ENCODE assay signal across 1 cellular context in the genomic region with DNA sequence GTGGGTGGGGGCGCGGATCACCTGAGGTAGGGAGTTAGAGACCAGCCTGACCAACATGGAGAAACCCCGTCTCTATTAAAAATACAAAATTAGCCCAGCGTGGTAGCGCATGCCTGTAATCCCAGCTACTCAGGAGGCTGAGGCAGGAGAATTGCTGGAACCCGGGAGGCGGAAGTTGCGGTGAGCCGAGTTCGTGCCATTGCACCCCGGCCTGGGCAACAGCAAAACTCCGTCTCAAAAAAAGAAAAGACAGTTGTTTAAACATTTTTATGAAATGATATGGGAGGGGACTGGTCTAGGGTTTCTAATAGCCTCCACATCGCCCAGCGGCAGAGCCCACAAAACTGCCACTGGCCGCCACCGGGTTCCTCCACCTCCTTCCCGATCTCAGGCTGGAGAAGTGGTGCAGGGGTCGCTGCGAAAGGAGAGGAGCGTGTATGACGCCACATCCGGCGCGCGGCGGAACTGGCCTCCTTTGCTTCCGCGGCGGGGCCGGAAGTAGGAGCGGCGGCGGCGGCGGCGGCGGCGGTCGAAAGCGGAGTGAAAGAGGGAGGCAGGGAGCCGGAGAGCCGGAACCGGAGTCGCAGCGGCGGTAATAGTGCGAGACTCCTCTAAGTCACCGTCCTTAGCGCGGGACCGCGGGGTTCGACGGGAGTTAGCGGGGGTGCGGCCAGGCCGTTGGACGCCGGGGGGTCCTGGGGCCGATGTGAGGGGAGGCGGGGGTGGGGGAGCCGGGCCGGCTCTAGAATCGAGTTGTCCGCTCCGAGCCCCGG.
TF ChIP-seq lines count a peak whose summit lies in the region.

Gene PPP4C (plus strand): TSS at position 492 of the 773 bp plus-strand sequence. CDS start 384 bp downstream, outside the sequence.

TF ChIP-seq in GM12878, 131 proteins besides CTCF, POLR2A, EP300 and RAD21 (continued from another document):
- TF ChIP-seq, protein P1, sequence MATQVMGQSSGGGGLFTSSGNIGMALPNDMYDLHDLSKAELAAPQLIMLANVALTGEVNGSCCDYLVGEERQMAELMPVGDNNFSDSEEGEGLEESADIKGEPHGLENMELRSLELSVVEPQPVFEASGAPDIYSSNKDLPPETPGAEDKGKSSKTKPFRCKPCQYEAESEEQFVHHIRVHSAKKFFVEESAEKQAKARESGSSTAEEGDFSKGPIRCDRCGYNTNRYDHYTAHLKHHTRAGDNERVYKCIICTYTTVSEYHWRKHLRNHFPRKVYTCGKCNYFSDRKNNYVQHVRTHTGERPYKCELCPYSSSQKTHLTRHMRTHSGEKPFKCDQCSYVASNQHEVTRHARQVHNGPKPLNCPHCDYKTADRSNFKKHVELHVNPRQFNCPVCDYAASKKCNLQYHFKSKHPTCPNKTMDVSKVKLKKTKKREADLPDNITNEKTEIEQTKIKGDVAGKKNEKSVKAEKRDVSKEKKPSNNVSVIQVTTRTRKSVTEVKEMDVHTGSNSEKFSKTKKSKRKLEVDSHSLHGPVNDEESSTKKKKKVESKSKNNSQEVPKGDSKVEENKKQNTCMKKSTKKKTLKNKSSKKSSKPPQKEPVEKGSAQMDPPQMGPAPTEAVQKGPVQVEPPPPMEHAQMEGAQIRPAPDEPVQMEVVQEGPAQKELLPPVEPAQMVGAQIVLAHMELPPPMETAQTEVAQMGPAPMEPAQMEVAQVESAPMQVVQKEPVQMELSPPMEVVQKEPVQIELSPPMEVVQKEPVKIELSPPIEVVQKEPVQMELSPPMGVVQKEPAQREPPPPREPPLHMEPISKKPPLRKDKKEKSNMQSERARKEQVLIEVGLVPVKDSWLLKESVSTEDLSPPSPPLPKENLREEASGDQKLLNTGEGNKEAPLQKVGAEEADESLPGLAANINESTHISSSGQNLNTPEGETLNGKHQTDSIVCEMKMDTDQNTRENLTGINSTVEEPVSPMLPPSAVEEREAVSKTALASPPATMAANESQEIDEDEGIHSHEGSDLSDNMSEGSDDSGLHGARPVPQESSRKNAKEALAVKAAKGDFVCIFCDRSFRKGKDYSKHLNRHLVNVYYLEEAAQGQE (IDR thresholded peaks at IDR 0.05; ENCODE audit: low read depth, low read length) = 0 out of 2 replicates have a peak, but pooled peaks have one; percentile 6
- TF ChIP-seq, protein P2, sequence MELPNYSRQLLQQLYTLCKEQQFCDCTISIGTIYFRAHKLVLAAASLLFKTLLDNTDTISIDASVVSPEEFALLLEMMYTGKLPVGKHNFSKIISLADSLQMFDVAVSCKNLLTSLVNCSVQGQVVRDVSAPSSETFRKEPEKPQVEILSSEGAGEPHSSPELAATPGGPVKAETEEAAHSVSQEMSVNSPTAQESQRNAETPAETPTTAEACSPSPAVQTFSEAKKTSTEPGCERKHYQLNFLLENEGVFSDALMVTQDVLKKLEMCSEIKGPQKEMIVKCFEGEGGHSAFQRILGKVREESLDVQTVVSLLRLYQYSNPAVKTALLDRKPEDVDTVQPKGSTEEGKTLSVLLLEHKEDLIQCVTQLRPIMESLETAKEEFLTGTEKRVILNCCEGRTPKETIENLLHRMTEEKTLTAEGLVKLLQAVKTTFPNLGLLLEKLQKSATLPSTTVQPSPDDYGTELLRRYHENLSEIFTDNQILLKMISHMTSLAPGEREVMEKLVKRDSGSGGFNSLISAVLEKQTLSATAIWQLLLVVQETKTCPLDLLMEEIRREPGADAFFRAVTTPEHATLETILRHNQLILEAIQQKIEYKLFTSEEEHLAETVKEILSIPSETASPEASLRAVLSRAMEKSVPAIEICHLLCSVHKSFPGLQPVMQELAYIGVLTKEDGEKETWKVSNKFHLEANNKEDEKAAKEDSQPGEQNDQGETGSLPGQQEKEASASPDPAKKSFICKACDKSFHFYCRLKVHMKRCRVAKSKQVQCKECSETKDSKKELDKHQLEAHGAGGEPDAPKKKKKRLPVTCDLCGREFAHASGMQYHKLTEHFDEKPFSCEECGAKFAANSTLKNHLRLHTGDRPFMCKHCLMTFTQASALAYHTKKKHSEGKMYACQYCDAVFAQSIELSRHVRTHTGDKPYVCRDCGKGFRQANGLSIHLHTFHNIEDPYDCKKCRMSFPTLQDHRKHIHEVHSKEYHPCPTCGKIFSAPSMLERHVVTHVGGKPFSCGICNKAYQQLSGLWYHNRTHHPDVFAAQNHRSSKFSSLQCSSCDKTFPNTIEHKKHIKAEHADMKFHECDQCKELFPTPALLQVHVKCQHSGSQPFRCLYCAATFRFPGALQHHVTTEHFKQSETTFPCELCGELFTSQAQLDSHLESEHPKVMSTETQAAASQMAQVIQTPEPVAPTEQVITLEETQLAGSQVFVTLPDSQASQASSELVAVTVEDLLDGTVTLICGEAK (IDR thresholded peaks at IDR 0.05; ENCODE audit: borderline replicate concordance) = peak; percentile 93
- peak; percentile 76 for TF ChIP-seq CBFB (IDR thresholded peaks at IDR 0.05; ENCODE audit: low read depth)
- peak; percentile 35; the same call in 1 of the 2 replicates for TF ChIP-seq YY1 (IDR thresholded peaks at IDR 0.05; ENCODE audit: low read depth, low read length)
- TF ChIP-seq NBN (IDR thresholded peaks at IDR 0.05) = peak; percentile 66; the same call in 1 of the 2 replicates
- no peak for TF ChIP-seq ZNF274 (IDR thresholded peaks at IDR 0.05; ENCODE audit: insufficient read depth, insufficient read length)
- TF ChIP-seq FOS (IDR thresholded peaks at IDR 0.05; ENCODE audit: borderline replicate concordance, extremely low read depth, insufficient read length) = no peak
- TF ChIP-seq FOXK2 (IDR thresholded peaks at IDR 0.05) = no peak
- TF ChIP-seq SUPT20H (IDR thresholded peaks at IDR 0.05; ENCODE audit: borderline replicate concordance, control insufficient read depth, low read depth, low read length) = no peak
- TF ChIP-seq TCF3 (IDR thresholded peaks at IDR 0.05; ENCODE audit: borderline replicate concordance, insufficient read depth, low read depth, low read length) = 0 out of 2 replicates have a peak, but pooled peaks have one; percentile 19
- 0 out of 2 replicates have a peak, but pooled peaks have one; percentile 14 for TF ChIP-seq MTA2 (IDR thresholded peaks at IDR 0.05; ENCODE audit: low read depth)
- peak; percentile 59 for TF ChIP-seq RUNX3 (IDR thresholded peaks at IDR 0.05; ENCODE audit: low read length)
- no peak; the same call in 1 of the 2 replicates for TF ChIP-seq EED (IDR thresholded peaks at IDR 0.05; ENCODE audit: low read depth)
- TF ChIP-seq, protein P3, sequence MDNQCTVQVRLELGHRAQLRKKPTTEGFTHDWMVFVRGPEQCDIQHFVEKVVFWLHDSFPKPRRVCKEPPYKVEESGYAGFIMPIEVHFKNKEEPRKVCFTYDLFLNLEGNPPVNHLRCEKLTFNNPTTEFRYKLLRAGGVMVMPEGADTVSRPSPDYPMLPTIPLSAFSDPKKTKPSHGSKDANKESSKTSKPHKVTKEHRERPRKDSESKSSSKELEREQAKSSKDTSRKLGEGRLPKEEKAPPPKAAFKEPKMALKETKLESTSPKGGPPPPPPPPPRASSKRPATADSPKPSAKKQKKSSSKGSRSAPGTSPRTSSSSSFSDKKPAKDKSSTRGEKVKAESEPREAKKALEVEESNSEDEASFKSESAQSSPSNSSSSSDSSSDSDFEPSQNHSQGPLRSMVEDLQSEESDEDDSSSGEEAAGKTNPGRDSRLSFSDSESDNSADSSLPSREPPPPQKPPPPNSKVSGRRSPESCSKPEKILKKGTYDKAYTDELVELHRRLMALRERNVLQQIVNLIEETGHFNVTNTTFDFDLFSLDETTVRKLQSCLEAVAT (IDR thresholded peaks at IDR 0.05) = 0 out of 2 replicates have a peak, but pooled peaks have one; percentile 64
- peak in 1 of 2 experiments; percentile 31; a peak in 1 of 4 replicates for TF ChIP-seq BHLHE40 (IDR thresholded peaks at IDR 0.05; ENCODE audit: borderline replicate concordance in 1 of 2, low read depth in 2 of 2, low read length in 1 of 2)
- TF ChIP-seq ATF7 (IDR thresholded peaks at IDR 0.05; ENCODE audit: low read depth) = peak; percentile 75
